In the genomic region with DNA sequence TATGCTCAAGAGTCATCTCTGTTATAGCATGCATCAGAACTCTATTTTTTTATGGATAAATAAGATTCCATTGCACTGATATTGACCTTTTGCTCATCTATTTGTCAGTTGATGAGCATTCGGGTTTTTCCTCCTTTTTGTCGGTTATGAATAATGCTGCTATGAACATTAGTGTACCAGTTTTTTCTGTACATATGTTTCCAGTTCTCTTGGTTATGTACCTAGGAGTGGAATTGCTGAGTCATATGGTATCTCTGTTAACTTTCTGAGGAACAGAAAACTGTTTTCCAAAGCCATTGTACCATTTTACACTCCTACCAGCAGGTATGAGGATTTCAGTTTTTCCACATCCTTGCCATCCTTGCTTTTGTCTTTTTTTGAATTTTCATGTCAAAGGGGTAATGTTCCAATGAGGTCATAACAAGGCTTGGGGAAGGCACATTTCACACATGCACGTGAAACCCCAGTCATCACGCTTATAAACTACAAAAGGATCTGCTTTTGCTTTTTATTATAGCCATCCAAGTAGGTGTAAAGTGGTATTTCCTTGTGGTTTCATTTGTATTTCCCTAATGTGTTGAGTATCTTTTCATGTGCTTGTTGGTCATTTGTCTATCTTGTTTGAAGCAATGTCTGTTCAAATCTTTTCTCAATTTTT, we compare ENCODE assay signal across 2 cellular contexts.
TF ChIP-seq lines count a peak whose summit lies in the region.

No MANE protein-coding gene starts in this region.

TF ChIP-seq in HepG2, 621 proteins besides CTCF, POLR2A, EP300 and RAD21:
- TF ChIP-seq PAWR (CRISPR knock-in tag; IDR thresholded peaks at IDR 0.05; ENCODE audit: borderline replicate concordance) = no peak
- TF ChIP-seq MAFF (IDR thresholded peaks at IDR 0.05; ENCODE audit: low read depth, low read length) = peak; percentile 60
- TF ChIP-seq, protein P1, sequence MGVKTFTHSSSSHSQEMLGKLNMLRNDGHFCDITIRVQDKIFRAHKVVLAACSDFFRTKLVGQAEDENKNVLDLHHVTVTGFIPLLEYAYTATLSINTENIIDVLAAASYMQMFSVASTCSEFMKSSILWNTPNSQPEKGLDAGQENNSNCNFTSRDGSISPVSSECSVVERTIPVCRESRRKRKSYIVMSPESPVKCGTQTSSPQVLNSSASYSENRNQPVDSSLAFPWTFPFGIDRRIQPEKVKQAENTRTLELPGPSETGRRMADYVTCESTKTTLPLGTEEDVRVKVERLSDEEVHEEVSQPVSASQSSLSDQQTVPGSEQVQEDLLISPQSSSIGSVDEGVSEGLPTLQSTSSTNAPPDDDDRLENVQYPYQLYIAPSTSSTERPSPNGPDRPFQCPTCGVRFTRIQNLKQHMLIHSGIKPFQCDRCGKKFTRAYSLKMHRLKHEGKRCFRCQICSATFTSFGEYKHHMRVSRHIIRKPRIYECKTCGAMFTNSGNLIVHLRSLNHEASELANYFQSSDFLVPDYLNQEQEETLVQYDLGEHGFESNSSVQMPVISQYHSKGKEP (CRISPR knock-in tag; IDR thresholded peaks at IDR 0.05) = no peak
- no peak for TF ChIP-seq RAD51 (IDR thresholded peaks at IDR 0.05; ENCODE audit: borderline replicate concordance)
- TF ChIP-seq ZNF136 (CRISPR knock-in tag; IDR thresholded peaks at IDR 0.05; ENCODE audit: low read depth) = no peak
- TF ChIP-seq, protein P2, sequence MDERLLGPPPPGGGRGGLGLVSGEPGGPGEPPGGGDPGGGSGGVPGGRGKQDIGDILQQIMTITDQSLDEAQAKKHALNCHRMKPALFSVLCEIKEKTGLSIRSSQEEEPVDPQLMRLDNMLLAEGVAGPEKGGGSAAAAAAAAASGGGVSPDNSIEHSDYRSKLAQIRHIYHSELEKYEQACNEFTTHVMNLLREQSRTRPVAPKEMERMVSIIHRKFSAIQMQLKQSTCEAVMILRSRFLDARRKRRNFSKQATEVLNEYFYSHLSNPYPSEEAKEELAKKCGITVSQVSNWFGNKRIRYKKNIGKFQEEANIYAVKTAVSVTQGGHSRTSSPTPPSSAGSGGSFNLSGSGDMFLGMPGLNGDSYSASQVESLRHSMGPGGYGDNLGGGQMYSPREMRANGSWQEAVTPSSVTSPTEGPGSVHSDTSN (CRISPR knock-in tag; IDR thresholded peaks at IDR 0.05) = no peak
- TF ChIP-seq ZNF256 (CRISPR knock-in tag; conservative IDR thresholded peaks at IDR 0.05) = no peak
- TF ChIP-seq MAFK (conservative IDR thresholded peaks at IDR 0.05 in 1 of 2, IDR thresholded peaks at IDR 0.05 in 1 of 2; ENCODE audit: low read length in 2 of 2) = peak; percentile 78 to 79
- peak; percentile 92 for TF ChIP-seq NFE2L2 (IDR thresholded peaks at IDR 0.05; ENCODE audit: low read length)
- no peak for TF ChIP-seq ZNF747 (CRISPR knock-in tag; IDR thresholded peaks at IDR 0.05; ENCODE audit: borderline replicate concordance)
- peak; percentile 71; the same call in 1 of the 2 replicates for TF ChIP-seq NFE2 (CRISPR knock-in tag; IDR thresholded peaks at IDR 0.05)
- TF ChIP-seq, protein P3, sequence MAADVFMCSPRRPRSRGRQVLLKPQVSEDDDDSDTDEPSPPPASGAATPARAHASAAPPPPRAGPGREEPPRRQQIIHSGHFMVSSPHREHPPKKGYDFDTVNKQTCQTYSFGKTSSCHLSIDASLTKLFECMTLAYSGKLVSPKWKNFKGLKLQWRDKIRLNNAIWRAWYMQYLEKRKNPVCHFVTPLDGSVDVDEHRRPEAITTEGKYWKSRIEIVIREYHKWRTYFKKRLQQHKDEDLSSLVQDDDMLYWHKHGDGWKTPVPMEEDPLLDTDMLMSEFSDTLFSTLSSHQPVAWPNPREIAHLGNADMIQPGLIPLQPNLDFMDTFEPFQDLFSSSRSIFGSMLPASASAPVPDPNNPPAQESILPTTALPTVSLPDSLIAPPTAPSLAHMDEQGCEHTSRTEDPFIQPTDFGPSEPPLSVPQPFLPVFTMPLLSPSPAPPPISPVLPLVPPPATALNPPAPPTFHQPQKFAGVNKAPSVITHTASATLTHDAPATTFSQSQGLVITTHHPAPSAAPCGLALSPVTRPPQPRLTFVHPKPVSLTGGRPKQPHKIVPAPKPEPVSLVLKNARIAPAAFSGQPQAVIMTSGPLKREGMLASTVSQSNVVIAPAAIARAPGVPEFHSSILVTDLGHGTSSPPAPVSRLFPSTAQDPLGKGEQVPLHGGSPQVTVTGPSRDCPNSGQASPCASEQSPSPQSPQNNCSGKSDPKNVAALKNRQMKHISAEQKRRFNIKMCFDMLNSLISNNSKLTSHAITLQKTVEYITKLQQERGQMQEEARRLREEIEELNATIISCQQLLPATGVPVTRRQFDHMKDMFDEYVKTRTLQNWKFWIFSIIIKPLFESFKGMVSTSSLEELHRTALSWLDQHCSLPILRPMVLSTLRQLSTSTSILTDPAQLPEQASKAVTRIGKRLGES (CRISPR knock-in tag; IDR thresholded peaks at IDR 0.05; ENCODE audit: borderline replicate concordance) = no peak

TF ChIP-seq in SK-N-SH treated with all-trans-retinoic acid at 6 μM for 48 hours, 23 proteins besides CTCF, POLR2A, EP300 and RAD21:
- TF ChIP-seq, protein P4, sequence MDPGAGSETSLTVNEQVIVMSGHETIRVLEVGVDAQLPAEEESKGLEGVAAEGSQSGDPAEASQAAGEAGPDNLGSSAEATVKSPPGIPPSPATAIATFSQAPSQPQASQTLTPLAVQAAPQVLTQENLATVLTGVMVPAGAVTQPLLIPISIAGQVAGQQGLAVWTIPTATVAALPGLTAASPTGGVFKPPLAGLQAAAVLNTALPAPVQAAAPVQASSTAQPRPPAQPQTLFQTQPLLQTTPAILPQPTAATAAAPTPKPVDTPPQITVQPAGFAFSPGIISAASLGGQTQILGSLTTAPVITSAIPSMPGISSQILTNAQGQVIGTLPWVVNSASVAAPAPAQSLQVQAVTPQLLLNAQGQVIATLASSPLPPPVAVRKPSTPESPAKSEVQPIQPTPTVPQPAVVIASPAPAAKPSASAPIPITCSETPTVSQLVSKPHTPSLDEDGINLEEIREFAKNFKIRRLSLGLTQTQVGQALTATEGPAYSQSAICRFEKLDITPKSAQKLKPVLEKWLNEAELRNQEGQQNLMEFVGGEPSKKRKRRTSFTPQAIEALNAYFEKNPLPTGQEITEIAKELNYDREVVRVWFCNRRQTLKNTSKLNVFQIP (CRISPR knock-in tag; IDR thresholded peaks at IDR 0.05; ENCODE audit: borderline replicate concordance, low read depth) = no peak
- TF ChIP-seq ZNF565 (CRISPR knock-in tag; conservative IDR thresholded peaks at IDR 0.05; ENCODE audit: low read depth) = no peak
- TF ChIP-seq ZFP3 (CRISPR knock-in tag; IDR thresholded peaks at IDR 0.05) = no peak
- no peak for TF ChIP-seq TCF4 (CRISPR knock-in tag; IDR thresholded peaks at IDR 0.05; ENCODE audit: borderline replicate concordance)
- no peak for TF ChIP-seq ESRRG (CRISPR knock-in tag; IDR thresholded peaks at IDR 0.05)
- no peak for TF ChIP-seq ZFP30 (CRISPR knock-in tag; IDR thresholded peaks at IDR 0.05)
- no peak for TF ChIP-seq TOX (CRISPR knock-in tag; IDR thresholded peaks at IDR 0.05; ENCODE audit: borderline replicate concordance)
- TF ChIP-seq, protein P5, sequence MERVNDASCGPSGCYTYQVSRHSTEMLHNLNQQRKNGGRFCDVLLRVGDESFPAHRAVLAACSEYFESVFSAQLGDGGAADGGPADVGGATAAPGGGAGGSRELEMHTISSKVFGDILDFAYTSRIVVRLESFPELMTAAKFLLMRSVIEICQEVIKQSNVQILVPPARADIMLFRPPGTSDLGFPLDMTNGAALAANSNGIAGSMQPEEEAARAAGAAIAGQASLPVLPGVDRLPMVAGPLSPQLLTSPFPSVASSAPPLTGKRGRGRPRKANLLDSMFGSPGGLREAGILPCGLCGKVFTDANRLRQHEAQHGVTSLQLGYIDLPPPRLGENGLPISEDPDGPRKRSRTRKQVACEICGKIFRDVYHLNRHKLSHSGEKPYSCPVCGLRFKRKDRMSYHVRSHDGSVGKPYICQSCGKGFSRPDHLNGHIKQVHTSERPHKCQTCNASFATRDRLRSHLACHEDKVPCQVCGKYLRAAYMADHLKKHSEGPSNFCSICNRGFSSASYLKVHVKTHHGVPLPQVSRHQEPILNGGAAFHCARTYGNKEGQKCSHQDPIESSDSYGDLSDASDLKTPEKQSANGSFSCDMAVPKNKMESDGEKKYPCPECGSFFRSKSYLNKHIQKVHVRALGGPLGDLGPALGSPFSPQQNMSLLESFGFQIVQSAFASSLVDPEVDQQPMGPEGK (CRISPR knock-in tag; IDR thresholded peaks at IDR 0.05; ENCODE audit: borderline replicate concordance) = no peak
- TF ChIP-seq, protein P6, sequence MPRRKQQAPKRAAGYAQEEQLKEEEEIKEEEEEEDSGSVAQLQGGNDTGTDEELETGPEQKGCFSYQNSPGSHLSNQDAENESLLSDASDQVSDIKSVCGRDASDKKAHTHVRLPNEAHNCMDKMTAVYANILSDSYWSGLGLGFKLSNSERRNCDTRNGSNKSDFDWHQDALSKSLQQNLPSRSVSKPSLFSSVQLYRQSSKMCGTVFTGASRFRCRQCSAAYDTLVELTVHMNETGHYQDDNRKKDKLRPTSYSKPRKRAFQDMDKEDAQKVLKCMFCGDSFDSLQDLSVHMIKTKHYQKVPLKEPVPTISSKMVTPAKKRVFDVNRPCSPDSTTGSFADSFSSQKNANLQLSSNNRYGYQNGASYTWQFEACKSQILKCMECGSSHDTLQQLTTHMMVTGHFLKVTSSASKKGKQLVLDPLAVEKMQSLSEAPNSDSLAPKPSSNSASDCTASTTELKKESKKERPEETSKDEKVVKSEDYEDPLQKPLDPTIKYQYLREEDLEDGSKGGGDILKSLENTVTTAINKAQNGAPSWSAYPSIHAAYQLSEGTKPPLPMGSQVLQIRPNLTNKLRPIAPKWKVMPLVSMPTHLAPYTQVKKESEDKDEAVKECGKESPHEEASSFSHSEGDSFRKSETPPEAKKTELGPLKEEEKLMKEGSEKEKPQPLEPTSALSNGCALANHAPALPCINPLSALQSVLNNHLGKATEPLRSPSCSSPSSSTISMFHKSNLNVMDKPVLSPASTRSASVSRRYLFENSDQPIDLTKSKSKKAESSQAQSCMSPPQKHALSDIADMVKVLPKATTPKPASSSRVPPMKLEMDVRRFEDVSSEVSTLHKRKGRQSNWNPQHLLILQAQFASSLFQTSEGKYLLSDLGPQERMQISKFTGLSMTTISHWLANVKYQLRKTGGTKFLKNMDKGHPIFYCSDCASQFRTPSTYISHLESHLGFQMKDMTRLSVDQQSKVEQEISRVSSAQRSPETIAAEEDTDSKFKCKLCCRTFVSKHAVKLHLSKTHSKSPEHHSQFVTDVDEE (CRISPR knock-in tag; IDR thresholded peaks at IDR 0.05) = no peak
- TF ChIP-seq BACH2 (CRISPR knock-in tag; IDR thresholded peaks at IDR 0.05; ENCODE audit: borderline replicate concordance) = no peak
- TF ChIP-seq RARB (CRISPR knock-in tag; IDR thresholded peaks at IDR 0.05) = no peak
- no peak for TF ChIP-seq ISL1 (CRISPR knock-in tag; IDR thresholded peaks at IDR 0.05)
